Comparison of ENCODE assay signal across 19 cellular contexts in the genomic region with DNA sequence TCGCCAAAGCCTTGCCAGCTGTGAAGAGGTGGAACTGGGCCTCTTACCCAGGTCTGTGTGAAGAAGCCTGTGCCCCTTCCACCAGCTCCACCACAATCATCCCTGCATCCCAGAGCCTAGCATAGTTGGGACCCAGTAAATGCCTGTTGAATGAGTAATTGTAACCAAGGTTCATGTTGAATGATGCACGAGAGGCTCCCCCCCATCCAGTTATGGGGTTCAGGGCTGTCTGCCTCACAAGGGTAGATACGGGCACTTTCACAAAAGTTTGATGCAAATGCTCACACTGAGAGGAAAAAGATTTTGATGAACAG. TPM values are rescaled to one million over a fixed set of nuclear protein-coding genes. Genes with fewer than 3 reads are reported as not detected.
A peak's percentile ranks its signal among the peaks of the same experiment; 100 is the strongest.
DNase-seq lines count a peak whose midpoint lies in the region; ATAC-seq and TF ChIP-seq lines count a peak whose summit lies in the region.
"Had no signal": no experiment of that assay in that cellular context is flagged by ENCODE, and none has a peak within 500 bp of the region (broad histone marks: within the 10 kb centered on the region; RNA-seq: fewer than 3 reads in every experiment).

No MANE protein-coding gene starts in this region.

- H3K9ac ChIP-seq in HCT116 (ENCODE audit: low read length), result no peak overlapping the region
- peak overlapping the region; percentile 30 for H3K9ac ChIP-seq in adipocyte (ENCODE audit: low read length)
- H3K9ac ChIP-seq in neuronal stem cell (ENCODE audit: low read depth, low read length, poor library complexity), result no peak overlapping the region

- H3K9me3 Mint-ChIP-seq in CD14-positive monocyte, result peaks cover 0 to 4% (median 0%) of the 10 kb centered on the region in 7 donors

- peak overlapping the region; percentile 5 for H3K14ac ChIP-seq in neuronal stem cell (ENCODE audit: low read length)

- H3K4me2 ChIP-seq in HCT116 (ENCODE audit: low read length) (peak overlapping the region; percentile 39), neuronal stem cell (ENCODE audit: insufficient read depth, low read length, poor library complexity, severe bottlenecking) (no peak overlapping the region)

- H3K36me3 ChIP-seq in HCT116 (ENCODE audit: control insufficient read depth in 1 of 2, insufficient read depth in 2 of 2, low read length in 2 of 2) (no peaks in the 10 kb centered on the region), adipocyte (ENCODE audit: control insufficient read depth, insufficient read depth, low read length, severe bottlenecking) (peaks cover 3% of the 10 kb centered on the region), neuronal stem cell (replicated peaks in 1 of 2; ENCODE audit: control insufficient read depth in 2 of 2, insufficient read depth in 2 of 2, low read length in 2 of 2) (no peaks in the 10 kb centered on the region)
- H3K36me3 ChIP-seq: MG63, ovary, right atrium auricular region had no signal

- H2BK5ac ChIP-seq in neuronal stem cell (ENCODE audit: low read length), result no peak overlapping the region

- intact Hi-C loops in CD14-positive monocyte (cut with micrococcal nuclease) (loop anchor here (5.0 to 10.0 kb wide), 4 partner anchors 57 to 262 kb away; no protein-coding TSS in a partner anchor), HCT116 (cut with micrococcal nuclease) (no loop called here)

- no peak overlapping the region for H3K4ac ChIP-seq in neuronal stem cell (ENCODE audit: low read length)

- H3K79me1 ChIP-seq in neuronal stem cell (ENCODE audit: low read depth, low read length), result no peaks in the 10 kb centered on the region

- H3K9me3 ChIP-seq in HCT116 (ENCODE audit: control insufficient read depth in 1 of 2, insufficient read depth in 1 of 2, low read depth in 1 of 2, low read length in 2 of 2) (no peaks in the 10 kb centered on the region), adipocyte (ENCODE audit: control insufficient read depth, low read length) (no peaks in the 10 kb centered on the region), neuronal stem cell (replicated peaks in 1 of 2; ENCODE audit: control insufficient read depth in 2 of 2, insufficient read depth in 1 of 2, low read depth in 1 of 2, low read length in 2 of 2) (peaks cover 0 to 2% of the 10 kb centered on the region in 2 donors)
- H3K9me3 ChIP-seq: MG63, ovary had no signal

- no peak overlapping the region for H3K18ac ChIP-seq in neuronal stem cell (ENCODE audit: low read length)

- no peak for TF ChIP-seq POLR2A in HCT116 (IDR thresholded peaks at IDR 0.05; ENCODE audit: borderline replicate concordance, extremely low read depth, insufficient read depth, insufficient read length)

- peaks cover 0 to 7% (median 2%) of the 10 kb centered on the region in 3 donors for H3K27me3 Mint-ChIP-seq in CD14-positive monocyte (ENCODE audit: low read depth in 3 of 3)
- H3K27me3 Mint-ChIP-seq: activated CD4-positive, alpha-beta memory T cell treated with anti-CD3 and anti-CD28 coated beads, Interleukin-2, amount 10 ng/mL, durations not matched to agents 7 days and 5 days; CD4-positive, alpha-beta memory T cell; naive thymus-derived CD4-positive, alpha-beta T cell had no signal

- no peak overlapping the region for H4K91ac ChIP-seq in neuronal stem cell (ENCODE audit: low read depth, low read length, poor library complexity)

- H3K27me3 ChIP-seq in HCT116 (ENCODE audit: insufficient read depth, low read length) (no peaks in the 10 kb centered on the region), adipocyte (replicated peaks; ENCODE audit: control insufficient read depth, insufficient read depth, low read length) (no peaks in the 10 kb centered on the region), neuronal stem cell (ENCODE audit: control insufficient read depth in 3 of 3, insufficient read depth in 3 of 3, low read depth in 1 of 3, low read length in 3 of 3) (peaks cover 0 to 6% (median 0%) of the 10 kb centered on the region in 3 experiments)
- H3K27me3 ChIP-seq: MG63, ovary, right atrium auricular region had no signal

- no peak overlapping the region for H3K4me3 Mint-ChIP-seq in CD14-positive monocyte
- H3K4me3 Mint-ChIP-seq: activated CD4-positive, alpha-beta memory T cell treated with anti-CD3 and anti-CD28 coated beads, Interleukin-2, amount 10 ng/mL, durations not matched to agents 7 days and 5 days; CD4-positive, alpha-beta memory T cell; naive thymus-derived CD4-positive, alpha-beta T cell had no signal

- no peak overlapping the region for H2BK120ac ChIP-seq in neuronal stem cell (ENCODE audit: low read depth, low read length)

- TF ChIP-seq RAD21 in HCT116 (IDR thresholded peaks at IDR 0.05; ENCODE audit: low read depth), result no peak

- no TSS peak for BruUV-seq in HCT116 (replicated peaks; lab: Mats Ljungman, UMichigan)

- POLR2A ChIA-PET in HCT116 (lab: Charles Lee), result no interaction called here

- RAD21 ChIA-PET in HCT116 (lab: Charles Lee; ENCODE audit: low non-redundant PET in 1 of 2, low total read pairs in 2 of 2, uncharacterized antibody in 2 of 2, unreplicated experiment in 2 of 2), result no interaction called here

- H3K36me3 Mint-ChIP-seq in CD14-positive monocyte, result no peaks in the 10 kb centered on the region
- H3K36me3 Mint-ChIP-seq: CD4-positive, alpha-beta memory T cell; naive thymus-derived CD4-positive, alpha-beta T cell had no signal

- H3K4me3 ChIP-seq in HCT116 (replicated peaks in 1 of 2; ENCODE audit: low read depth in 1 of 2, low read length in 2 of 2) (no peak overlapping the region), adipocyte (ENCODE audit: low read length) (no peak overlapping the region), neuronal stem cell (ENCODE audit: low read length in 2 of 2) (no peak overlapping the region)
- H3K4me3 ChIP-seq: MG63, ovary, right atrium auricular region had no signal

- ATAC-seq in HCT116 (peak; percentile 35), HG03460 (IDR thresholded peaks at IDR 0.05; ENCODE audit: unreplicated experiment) (no peak)
- ATAC-seq: naive thymus-derived CD4-positive, alpha-beta T cell had no signal

- H2AFZ ChIP-seq in HCT116 (ENCODE audit: low read depth, low read length, poor library complexity, severe bottlenecking), result no peak overlapping the region
- H2AFZ ChIP-seq in neuronal stem cell (ENCODE audit: low read length), result no peak overlapping the region

- H2BK12ac ChIP-seq in neuronal stem cell (ENCODE audit: low read length), result no peak overlapping the region

- no peak overlapping the region for H2BK15ac ChIP-seq in neuronal stem cell (ENCODE audit: low read length)

- H3K27ac ChIP-seq in HCT116 (ENCODE audit: low read depth, low read length) (no peak overlapping the region), neuronal stem cell (replicated peaks; ENCODE audit: low read length) (no peak overlapping the region)
- H3K27ac ChIP-seq: ovary, right atrium auricular region had no signal

- CTCF ChIA-PET in HCT116 (lab: Charles Lee), result interaction anchor here (0.6 kb wide), 1 partner anchor 25 kb away, joined by 3 read pairs; no protein-coding TSS in a partner anchor

- TF ChIP-seq CTCF in CD14-positive monocyte (IDR thresholded peaks at IDR 0.05), result no peak
- no peak for TF ChIP-seq CTCF in HCT116 (IDR thresholded peaks at IDR 0.05 in 2 of 3, conservative IDR thresholded peaks at IDR 0.05 in 1 of 3; ENCODE audit: borderline replicate concordance in 1 of 3, insufficient read depth in 1 of 3, low read depth in 2 of 3, low read length in 2 of 3)

- DNase-seq in CD14-positive monocyte (ENCODE audit: low spot score) (no peak), HCT116 (ENCODE audit: low read depth, low spot score) (no peak), adipocyte (ENCODE audit: low read depth) (no peak), neuronal stem cell (ENCODE audit: low spot score) (no peak), NCI-H2196 (lab: John Stamatoyannopoulos, UW; ENCODE audit: unreplicated experiment) (no peak), NCI-H187 treated with DMSO at 0.1 percent for 48 hours (lab: John Stamatoyannopoulos, UW) (no peak)
- DNase-seq: activated CD4-positive, alpha-beta memory T cell treated with anti-CD3 and anti-CD28 coated beads, Interleukin-2, amount 10 ng/mL, durations not matched to agents 7 days and 5 days; activated CD4-positive, CD25-positive, alpha-beta regulatory T cell; activated gamma-delta T cell treated with Interleukin-2 at 50 U/mL for 16 hours; CD4-positive, alpha-beta memory T cell; MG63; naive thymus-derived CD4-positive, alpha-beta T cell; NCI-H2171 treated with DMSO at 0.1 percent for 48 hours; NCI-H526; ovary; stimulated activated CD4-positive, alpha-beta T cell treated with anti-CD3 and anti-CD28 coated beads, Interleukin-15, amount 100 ng/mL, for 24 hours; substantia nigra had no signal

- peaks cover 47% of the 10 kb centered on the region for H3K4me1 Mint-ChIP-seq in CD14-positive monocyte
- H3K4me1 Mint-ChIP-seq: CD4-positive, alpha-beta memory T cell; naive thymus-derived CD4-positive, alpha-beta T cell had no signal

- no peaks in the 10 kb centered on the region for H3K9me2 ChIP-seq in HCT116 (ENCODE audit: insufficient read depth)

- H3K4me1 ChIP-seq in HCT116 (ENCODE audit: control insufficient read depth in 1 of 2, insufficient read depth in 2 of 2, low read length in 2 of 2) (peaks cover 5 to 16% of the 10 kb centered on the region in 2 experiments; a peak in 2 of 4 replicates), adipocyte (ENCODE audit: control insufficient read depth, insufficient read depth, low read length) (peaks cover 47% of the 10 kb centered on the region), neuronal stem cell (ENCODE audit: control insufficient read depth in 2 of 2, insufficient read depth in 1 of 2, low read depth in 1 of 2, low read length in 2 of 2) (peaks cover 0 to 9% of the 10 kb centered on the region in 2 donors)
- H3K4me1 ChIP-seq: right atrium auricular region had no signal

- no peaks in the 10 kb centered on the region for H3K79me2 ChIP-seq in HCT116 (ENCODE audit: insufficient read depth, low read length)

- H3K27ac Mint-ChIP-seq in CD14-positive monocyte, result peak overlapping the region in 5 of 7 donors; percentile 16 to 84 (median 42)
- H3K27ac Mint-ChIP-seq: activated CD4-positive, alpha-beta memory T cell treated with anti-CD3 and anti-CD28 coated beads, Interleukin-2, amount 10 ng/mL, durations not matched to agents 7 days and 5 days; CD4-positive, alpha-beta memory T cell; naive thymus-derived CD4-positive, alpha-beta T cell had no signal

- WGBS in neuronal stem cell (ENCODE audit: extremely low coverage in 2 of 2, insufficient read length in 2 of 2, insufficient replicate concordance in 1 of 2), 2 donors, result no CpG with 5 or more reads among the region's 3 CpGs

- no peak overlapping the region for H4K8ac ChIP-seq in neuronal stem cell (ENCODE audit: low read depth, low read length)

- H4K20me1 ChIP-seq in HCT116 (ENCODE audit: insufficient read depth), result no peaks in the 10 kb centered on the region

- no peak overlapping the region for H2AK5ac ChIP-seq in neuronal stem cell (ENCODE audit: low read depth, low read length)

- no peak overlapping the region for H3K23ac ChIP-seq in neuronal stem cell (ENCODE audit: low read depth, low read length, poor library complexity)

TF ChIP-seq in HCT116, 20 proteins besides CTCF, POLR2A, EP300 and RAD21 (continues in another document):
- TF ChIP-seq FOSL1 (IDR thresholded peaks at IDR 0.05; ENCODE audit: low read depth) (no peak), ELF1 (IDR thresholded peaks at IDR 0.05; ENCODE audit: borderline replicate concordance, low read depth) (no peak), SP1 (IDR thresholded peaks at IDR 0.05; ENCODE audit: low read depth) (no peak)

RNA-seq across cellular contexts. Expression of a gene that starts 29.5 kb away (rescaled TPM):
- polyA plus RNA-seq in CD14-positive monocyte, result 1 to 10 TPM; 3.2 to 3.9 TPM
- 35.5 TPM for total RNA-seq in HCT116 (2021; ENCODE audit: unreplicated experiment)
- polyA plus RNA-seq in HCT116 (2012), result 16.1 and 21.7 TPM in 2 replicates
- polyA plus RNA-seq in neuronal stem cell (2013, experiment 1 of 2), result 13.0 TPM
- 13.7 TPM for polyA plus RNA-seq in neuronal stem cell (2013, experiment 2 of 2)
